Comparison of ENCODE assay signal across 15 cellular contexts in the genomic region with DNA sequence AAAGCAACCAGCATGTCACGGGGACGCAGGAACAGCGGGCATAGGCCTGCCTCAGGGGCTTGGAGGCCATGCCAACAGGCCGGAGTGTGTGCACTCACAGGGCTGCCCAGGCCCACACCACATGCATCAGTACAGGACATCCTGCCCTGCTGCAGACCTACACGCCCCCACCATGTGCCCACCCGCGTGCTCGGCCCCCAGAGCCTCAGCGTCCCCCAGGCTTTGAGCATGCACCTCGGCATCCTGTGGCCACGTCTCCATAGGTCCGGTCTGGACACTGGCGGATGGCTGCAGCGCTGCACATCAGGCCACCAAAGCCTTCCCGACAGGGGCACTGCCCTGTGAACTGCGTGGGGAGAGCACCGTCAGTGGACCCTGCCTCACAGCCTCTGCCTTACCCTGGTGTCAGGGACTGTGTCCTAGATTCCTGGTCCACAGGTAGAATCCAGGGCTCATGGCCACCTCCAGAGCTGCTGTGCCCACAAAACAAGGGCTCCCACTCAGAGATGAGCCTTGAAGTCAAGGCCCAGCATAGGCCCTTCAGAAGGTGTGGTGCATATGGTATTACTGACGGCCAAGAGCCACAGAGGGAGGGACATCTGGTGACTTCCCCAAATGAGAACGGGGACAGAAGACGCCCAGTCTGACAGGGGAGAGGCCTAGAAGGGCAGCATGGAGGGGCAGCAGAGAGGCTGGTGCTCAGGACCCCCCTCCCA. TPM values are rescaled to one million over a fixed set of nuclear protein-coding genes. Genes with fewer than 3 reads are reported as not detected.
A peak's percentile ranks its signal among the peaks of the same experiment; 100 is the strongest.
DNase-seq lines count a peak whose midpoint lies in the region; ATAC-seq, FAIRE-seq and TF ChIP-seq lines count a peak whose summit lies in the region.
"Had no signal": no experiment of that assay in that cellular context is flagged by ENCODE, and none has a peak within 500 bp of the region (broad histone marks: within the 10 kb centered on the region; RNA-seq: fewer than 3 reads in every experiment).

No MANE protein-coding gene starts in this region.

- peak; percentile 43 to 77 for DNase-seq in NCI-H524 (lab: John Stamatoyannopoulos, UW)
- peak; percentile 56 for DNase-seq in cerebellum (ENCODE audit: low spot score)
- peak in 1 of 6 donors; percentile 67 for DNase-seq in pancreas
- DNase-seq in OCI-LY7 (ENCODE audit: low spot score), result no peak
- no peak for DNase-seq in AG20443 (ENCODE audit: low spot score)
- no peak for DNase-seq in HFFc6
- DNase-seq: NCI-H526 treated with DMSO at 0.1 percent for 48 hours had no signal

- no TSS peak for BruUV-seq in OCI-LY7 (replicated peaks; lab: Mats Ljungman, UMichigan)

- no peaks in the 10 kb centered on the region for H3K27me3 ChIP-seq in pancreas

- intact Hi-C loops in pancreas (cut with DNase I) (no loop called here), OCI-LY7 (cut with micrococcal nuclease; ENCODE audit: unreplicated experiment) (loop anchor here (5.0 kb wide), 1 partner anchor 49 kb away; no protein-coding TSS in a partner anchor)

- TF ChIP-seq CTCF in pancreas (IDR thresholded peaks at IDR 0.05) (no peak), OCI-LY7 (conservative IDR thresholded peaks at IDR 0.05; ENCODE audit: low read length) (no peak), HFFc6 (IDR thresholded peaks at IDR 0.05) (no peak)

- H2AFZ ChIP-seq in OCI-LY7 (ENCODE audit: low read length), result no peak overlapping the region
- H2AFZ ChIP-seq: parathyroid adenoma had no signal

- no peak overlapping the region for H3K4me2 ChIP-seq in OCI-LY7 (ENCODE audit: low read length)

- H3K9me3 ChIP-seq in pancreas (no peaks in the 10 kb centered on the region), OCI-LY7 (ENCODE audit: low read length) (no peaks in the 10 kb centered on the region)

- H3K36me3 ChIP-seq in pancreas, result no peaks in the 10 kb centered on the region
- no peaks in the 10 kb centered on the region for H3K36me3 ChIP-seq in OCI-LY7 (ENCODE audit: insufficient read depth, low read length)

- H3K27ac Mint-ChIP-seq in HFFc6, result no peak overlapping the region
- H3K27ac Mint-ChIP-seq: activated naive CD8-positive, alpha-beta T cell treated with anti-CD3 and anti-CD28 coated beads for 36 hours; CD4-positive, CD25-positive, alpha-beta regulatory T cell; T-helper 2 cell treated with Interferon-gamma antibody and Interleukin-4, amounts not matched to agents 5 μg/mL and 100 μg/mL, for 36 hours had no signal

- H3K4me1 Mint-ChIP-seq in HFFc6 (ENCODE audit: low read depth), result peaks cover 31% of the 10 kb centered on the region

- H3K9me2 ChIP-seq in OCI-LY7 (ENCODE audit: insufficient read depth, low read length), result no peaks in the 10 kb centered on the region

- no peak for FAIRE-seq in pancreas (lab: Jason Lieb, UNC)
- FAIRE-seq: islet of Langerhans had no signal

- H3K4me3 ChIP-seq in pancreas (no peak overlapping the region), OCI-LY7 (ENCODE audit: low read depth, low read length, poor library complexity, severe bottlenecking) (no peak overlapping the region)

- H3K4me1 ChIP-seq in pancreas, result no peaks in the 10 kb centered on the region
- H3K4me1 ChIP-seq in OCI-LY7 (ENCODE audit: insufficient read depth, low read length, poor library complexity, severe bottlenecking), result no peaks in the 10 kb centered on the region
- H3K4me1 ChIP-seq: parathyroid adenoma had no signal

- CTCF ChIA-PET in OCI-LY7 (lab: Charles Lee; ENCODE audit: unreplicated experiment), result interaction anchor here (0.6 kb wide), 2 partner anchors 19 to 62 kb away, joined by 3 read pairs; no protein-coding TSS in a partner anchor

- no peaks in the 10 kb centered on the region for H3K79me2 ChIP-seq in OCI-LY7 (ENCODE audit: insufficient read depth, low read depth, low read length)
- H3K79me2 ChIP-seq: parathyroid adenoma had no signal

- peaks cover 1% of the 10 kb centered on the region for H3K27me3 Mint-ChIP-seq in HFFc6 (ENCODE audit: insufficient read depth)
- H3K27me3 Mint-ChIP-seq: activated naive CD8-positive, alpha-beta T cell treated with anti-CD3 and anti-CD28 coated beads for 36 hours had no signal

- H4K20me1 ChIP-seq in OCI-LY7 (ENCODE audit: insufficient read depth, low read length), result no peaks in the 10 kb centered on the region

- ATAC-seq in GM19035 (IDR thresholded peaks at IDR 0.05; ENCODE audit: unreplicated experiment) (peak; percentile 14), pancreas (peak in 3 of 4 donors; percentile 13 to 36 (median 24))

- POLR2A ChIA-PET in OCI-LY7 (lab: Charles Lee), result interaction anchor here (0.5 kb wide), 1 partner anchor 360 kb away, joined by 3 read pairs; no protein-coding TSS in a partner anchor

- WGBS in pancreas, 2 donors, result 91 to 96% methylated on average over 20 of the region's 20 CpGs

- H3K27ac ChIP-seq in pancreas, result no peak overlapping the region
- H3K27ac ChIP-seq in OCI-LY7 (ENCODE audit: low read depth, low read length, poor library complexity, severe bottlenecking), result no peak overlapping the region
- H3K27ac ChIP-seq: parathyroid adenoma had no signal

- H3K9me3 Mint-ChIP-seq in HFFc6, result no peaks in the 10 kb centered on the region
- H3K9me3 Mint-ChIP-seq: activated naive CD8-positive, alpha-beta T cell treated with anti-CD3 and anti-CD28 coated beads for 36 hours; CD4-positive, CD25-positive, alpha-beta regulatory T cell; T-helper 2 cell treated with Interferon-gamma antibody and Interleukin-4, amounts not matched to agents 5 μg/mL and 100 μg/mL, for 36 hours had no signal

- H3K4me3 Mint-ChIP-seq in HFFc6, result no peak overlapping the region
- H3K4me3 Mint-ChIP-seq: activated naive CD8-positive, alpha-beta T cell treated with anti-CD3 and anti-CD28 coated beads for 36 hours; CD4-positive, CD25-positive, alpha-beta regulatory T cell; T-helper 2 cell treated with Interferon-gamma antibody and Interleukin-4, amounts not matched to agents 5 μg/mL and 100 μg/mL, for 36 hours had no signal

- no peaks in the 10 kb centered on the region for H3K36me3 Mint-ChIP-seq in HFFc6 (ENCODE audit: low read depth)
- H3K36me3 Mint-ChIP-seq: activated naive CD8-positive, alpha-beta T cell treated with anti-CD3 and anti-CD28 coated beads for 36 hours had no signal

RNA-seq across cellular contexts. Expression of a gene that starts 25.4 kb away (rescaled TPM):
- total RNA-seq in cerebellum (1.00 TPM), pancreas (10 to 100 TPM in 2 of 6 donors, 1 to 10 TPM in 4; 2.7 to 25.8 (median 4.9) TPM), OCI-LY7 (2022) (0.17 and 0.46 TPM in 2 replicates)
- polyA plus RNA-seq in pancreas, result 1 to 10 TPM; 1.4 to 2.2 TPM
- total RNA-seq in OCI-LY7 (2014; rRNA removed; shearing (Covaris generic)), result 0.41 TPM in 1 of 2 replicates, not detected in the other
- total RNA-seq in HFFc6 (2021; fragmentation: NEBNext Ultra II Directional; extraction: Animal tissue kit (Norgen Biotek cat#: 25700)), result 10 to 100 TPM in 2 of 6 experiments, 1 to 10 TPM in 4; 8.0 to 10.3 (median 9.8) TPM

RNA-seq across cellular contexts. Expression of a gene that starts 43.3 kb away (rescaled TPM):
- 1.8 TPM for total RNA-seq in cerebellum
- total RNA-seq in pancreas, result under 1 TPM in 4 of 6 donors, not detected in 2; 0.06 to 0.52 (median 0.21) TPM
- polyA plus RNA-seq in pancreas, result 1 to 10 TPM in 1 of 2 donors, under 1 TPM in 1; 0.11 to 1.2 TPM
- not detected in 2 replicates for total RNA-seq in OCI-LY7 (2014; rRNA removed; shearing (Covaris generic))
- not detected in 2 replicates for total RNA-seq in OCI-LY7 (2022)
- 1 to 10 TPM; 4.9 to 8.0 (median 5.9) TPM for total RNA-seq in HFFc6 (2021; fragmentation: NEBNext Ultra II Directional; extraction: Animal tissue kit (Norgen Biotek cat#: 25700))
- total RNA-seq: activated naive CD8-positive, alpha-beta T cell treated with anti-CD3 and anti-CD28 coated beads for 36 hours; CD4-positive, CD25-positive, alpha-beta regulatory T cell; Daoy; endothelial cell of umbilical vein had no signal
- polyA plus RNA-seq: CD4-positive, CD25-positive, alpha-beta regulatory T cell; endothelial cell of umbilical vein had no signal

RNA-seq across cellular contexts. Expression of a gene that starts 48.4 kb away (rescaled TPM):
- total RNA-seq in cerebellum, result 1.2 TPM
- 10 to 100 TPM in 3 of 6 donors, 1 to 10 TPM in 3; 2.9 to 69.8 (median 11.2) TPM for total RNA-seq in pancreas
- 10 to 100 TPM; 17.4 to 18.7 TPM for polyA plus RNA-seq in pancreas
- total RNA-seq in OCI-LY7 (2014; rRNA removed; shearing (Covaris generic)), result not detected in 2 replicates
- total RNA-seq in OCI-LY7 (2022), result not detected in 2 replicates
- total RNA-seq in HFFc6 (2021; fragmentation: NEBNext Ultra II Directional; extraction: Animal tissue kit (Norgen Biotek cat#: 25700)), result 1 to 10 TPM; 1.7 to 2.6 (median 1.9) TPM
- total RNA-seq: CD4-positive, CD25-positive, alpha-beta regulatory T cell had no signal

Comparison
In these comparisons a context has a peak if more than half of its experiments do, and no peak if none do; other contexts are left out.
1. DNase-seq: peak in NCI-H524 (2 of 2) and cerebellum (single experiment); none in OCI-LY7 (single experiment), AG20443 (single experiment) and HFFc6 (single experiment).